In genomic region chr7:27925573-27926201, GRCh38 we compare ENCODE assay signal across 17 cellular contexts.
DNase-seq lines count a peak whose midpoint lies in the region; ATAC-seq, FAIRE-seq and TF ChIP-seq lines count a peak whose summit lies in the region.
"Had no signal": no experiment of that assay in that cellular context is flagged by ENCODE, and none has a peak within 500 bp of the region (broad histone marks: within the 10 kb centered on the region; RNA-seq: fewer than 3 reads in every experiment).

No MANE protein-coding gene starts in this region.

- H3K4me3 Mint-ChIP-seq in activated T-cell treated with anti-CD3 and anti-CD28 coated beads, Interleukin-2, amount 50 U/mL, for 72 hours: peak overlapping the region in 1 of 2 donors; percentile 24
- H3K4me3 Mint-ChIP-seq in stimulated activated naive CD8-positive, alpha-beta T cell treated with anti-CD3 and anti-CD28 coated beads, Interleukin-15, amount 100 ng/mL, for 72 hours: no peak overlapping the region
- H3K4me3 Mint-ChIP-seq: CD4-positive, alpha-beta T cell had no signal

- H4K20me1 ChIP-seq in Loucy (ENCODE audit: insufficient read depth, low read length, poor library complexity, severe bottlenecking): peaks cover 3% of the 10 kb centered on the region
- no peaks in the 10 kb centered on the region for H4K20me1 ChIP-seq in MM.1S (ENCODE audit: insufficient read depth, low read length)

- peak overlapping the region; percentile 15 for H3K4me2 ChIP-seq in Loucy (ENCODE audit: low read depth, low read length, poor library complexity, severe bottlenecking)
- H3K4me2 ChIP-seq in MM.1S (ENCODE audit: low read depth, low read length): no peak overlapping the region

- H3K9ac ChIP-seq in Loucy (ENCODE audit: low read depth, low read length, poor library complexity, severe bottlenecking): no peak overlapping the region
- no peak overlapping the region for H3K9ac ChIP-seq in MM.1S (ENCODE audit: low read length)

- H3F3A ChIP-seq in Loucy (ENCODE audit: low read depth): peaks cover 4% of the 10 kb centered on the region; the same call in 1 of the 2 replicates
- H3F3A ChIP-seq in MM.1S (ENCODE audit: insufficient read depth, low read length): no peaks in the 10 kb centered on the region

- H3K9me2 ChIP-seq in Loucy (replicated peaks; ENCODE audit: low read depth, low read length) (no peaks in the 10 kb centered on the region), MM.1S (replicated peaks; ENCODE audit: insufficient read depth, low read length) (no peaks in the 10 kb centered on the region)

- peak overlapping the region; percentile 61 for H3K27ac Mint-ChIP-seq in activated T-cell treated with anti-CD3 and anti-CD28 coated beads, Interleukin-2, amount 50 U/mL, for 72 hours
- H3K27ac Mint-ChIP-seq in stimulated activated naive CD8-positive, alpha-beta T cell treated with anti-CD3 and anti-CD28 coated beads, Interleukin-15, amount 100 ng/mL, for 72 hours: no peak overlapping the region
- H3K27ac Mint-ChIP-seq: CD4-positive, alpha-beta T cell had no signal

- H3K36me3 ChIP-seq in Loucy (ENCODE audit: insufficient read depth, low read length) (no peaks in the 10 kb centered on the region), MM.1S (replicated peaks; ENCODE audit: insufficient read depth, low read length) (no peaks in the 10 kb centered on the region)
- H3K36me3 ChIP-seq: left ventricle myocardium inferior, SJSA1 had no signal

- no peaks in the 10 kb centered on the region for H3K27me3 Mint-ChIP-seq in activated T-cell treated with anti-CD3 and anti-CD28 coated beads, Interleukin-2, amount 50 U/mL, for 72 hours (ENCODE audit: low read depth)
- no peaks in the 10 kb centered on the region for H3K27me3 Mint-ChIP-seq in stimulated activated naive CD8-positive, alpha-beta T cell treated with anti-CD3 and anti-CD28 coated beads, Interleukin-15, amount 100 ng/mL, for 72 hours
- H3K27me3 Mint-ChIP-seq: CD4-positive, alpha-beta T cell had no signal

- peaks cover 8% of the 10 kb centered on the region for H3K4me1 Mint-ChIP-seq in activated T-cell treated with anti-CD3 and anti-CD28 coated beads, Interleukin-2, amount 50 U/mL, for 72 hours (ENCODE audit: low read depth)
- peaks cover 14% of the 10 kb centered on the region for H3K4me1 Mint-ChIP-seq in stimulated activated naive CD8-positive, alpha-beta T cell treated with anti-CD3 and anti-CD28 coated beads, Interleukin-15, amount 100 ng/mL, for 72 hours

- H3K9me3 Mint-ChIP-seq in activated T-cell treated with anti-CD3 and anti-CD28 coated beads, Interleukin-2, amount 50 U/mL, for 72 hours: no peaks in the 10 kb centered on the region
- no peaks in the 10 kb centered on the region for H3K9me3 Mint-ChIP-seq in stimulated activated naive CD8-positive, alpha-beta T cell treated with anti-CD3 and anti-CD28 coated beads, Interleukin-15, amount 100 ng/mL, for 72 hours
- H3K9me3 Mint-ChIP-seq: CD4-positive, alpha-beta T cell had no signal

- H3K27me3 ChIP-seq in Loucy (ENCODE audit: insufficient read depth, low read length, poor library complexity, severe bottlenecking) (no peaks in the 10 kb centered on the region), MM.1S (replicated peaks; ENCODE audit: insufficient read depth, low read length) (no peaks in the 10 kb centered on the region)
- H3K27me3 ChIP-seq: SJSA1, testis had no signal

- H3K36me3 Mint-ChIP-seq in activated T-cell treated with anti-CD3 and anti-CD28 coated beads, Interleukin-2, amount 50 U/mL, for 72 hours (ENCODE audit: insufficient read depth in 2 of 2): no peaks in the 10 kb centered on the region

- no peaks in the 10 kb centered on the region for H3K9me3 ChIP-seq in Loucy (ENCODE audit: insufficient read depth, low read depth, low read length)
- H3K9me3 ChIP-seq in MM.1S (replicated peaks; ENCODE audit: insufficient read depth, low read length): no peaks in the 10 kb centered on the region
- H3K9me3 ChIP-seq: left ventricle myocardium inferior, SJSA1, testis had no signal

- H3K79me2 ChIP-seq in Loucy (ENCODE audit: insufficient read depth, low read length): peaks cover 11% of the 10 kb centered on the region; the same call in 1 of the 2 replicates
- no peaks in the 10 kb centered on the region for H3K79me2 ChIP-seq in MM.1S (ENCODE audit: low read length)

- H3K4me1 ChIP-seq in Loucy (ENCODE audit: insufficient read depth, low read length, poor library complexity, severe bottlenecking) (peaks cover 61% of the 10 kb centered on the region), MM.1S (ENCODE audit: low read length) (no peaks in the 10 kb centered on the region)

- no peak for DNase-seq in activated T-cell treated with anti-CD3 and anti-CD28 coated beads, Interleukin-2, amount 50 U/mL, for 72 hours
- no peak for DNase-seq in activated T-cell treated with anti-CD3 and anti-CD28 coated beads, Interleukin-2, amount 50 U/mL, for 48 hours
- no peak for DNase-seq in stimulated activated naive CD8-positive, alpha-beta T cell treated with anti-CD3 and anti-CD28 coated beads, Interleukin-15, amount 100 ng/mL, for 72 hours
- DNase-seq in MM.1S: no peak
- DNase-seq in RCC 7860 (ENCODE audit: low spot score): no peak
- DNase-seq in NCI-H1417 (lab: John Stamatoyannopoulos, UW): no peak
- DNase-seq: activated CD4-positive, alpha-beta T cell treated with anti-CD3 and anti-CD28 coated beads, Interleukin-2, amount 50 U/mL, for 4 hours; aorta; CD4-positive, alpha-beta T cell; foreskin melanocyte; left ventricle myocardium inferior; NCI-H1105 treated with DMSO at 0.1 percent for 48 hours; NCI-H226; testis had no signal

- FAIRE-seq in RCC 7860 (lab: Jason Lieb, UNC): no peak

- H2AFZ ChIP-seq in Loucy (ENCODE audit: low read length) (no peak overlapping the region), MM.1S (ENCODE audit: low read length) (no peak overlapping the region)

- H3K4me3 ChIP-seq in Loucy (ENCODE audit: low read length, poor library complexity, severe bottlenecking) (no peak overlapping the region), MM.1S (ENCODE audit: low read length) (no peak overlapping the region)
- H3K4me3 ChIP-seq: left ventricle myocardium inferior, SJSA1, testis had no signal

- H3K27ac ChIP-seq in MM.1S (ENCODE audit: low read length): no peak overlapping the region
- H3K27ac ChIP-seq: left ventricle myocardium inferior, SJSA1, testis had no signal

- peak; percentile 63 to 94 for ATAC-seq in activated T-cell treated with anti-CD3 and anti-CD28 coated beads, Interleukin-2, amount 50 U/mL, for 72 hours (replicated peaks in 1 of 2)
- peak; percentile 52 for ATAC-seq in GM21825 (IDR thresholded peaks at IDR 0.05; ENCODE audit: unreplicated experiment)
- ATAC-seq in stimulated activated naive CD8-positive, alpha-beta T cell treated with anti-CD3 and anti-CD28 coated beads, Interleukin-15, amount 100 ng/mL, for 72 hours: peak; percentile 93

- TF ChIP-seq CTCF in Loucy (conservative IDR thresholded peaks at IDR 0.05; ENCODE audit: low read length) (no peak), MM.1S (IDR thresholded peaks at IDR 0.05; ENCODE audit: low read length) (no peak)
